In the genomic region with DNA sequence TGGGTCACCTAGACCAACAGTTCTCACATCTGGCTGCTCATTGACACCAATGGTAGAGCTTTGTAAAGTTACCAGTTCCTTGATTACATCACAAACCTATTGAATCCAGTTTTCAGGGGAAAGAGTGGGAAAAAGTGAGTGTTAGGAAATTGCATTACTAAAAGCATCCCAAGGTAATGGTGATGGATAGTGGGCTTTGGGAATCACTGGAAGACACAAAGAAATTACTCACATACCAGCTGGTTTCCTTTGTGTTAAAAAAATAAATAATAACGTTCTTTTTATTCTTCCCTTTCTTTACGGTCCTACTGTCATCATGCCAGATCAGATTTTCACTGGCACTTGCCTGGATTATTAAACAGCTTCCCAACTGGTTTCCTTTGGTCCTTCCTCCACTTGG, we compare ENCODE assay signal across 18 cellular contexts.
A peak's percentile ranks its signal among the peaks of the same experiment; 100 is the strongest.
DNase-seq lines count a peak whose midpoint lies in the region; ATAC-seq, FAIRE-seq and TF ChIP-seq lines count a peak whose summit lies in the region.
"Had no signal": no experiment of that assay in that cellular context is flagged by ENCODE, and none has a peak within 500 bp of the region (broad histone marks: within the 10 kb centered on the region; RNA-seq: fewer than 3 reads in every experiment).

No MANE protein-coding gene starts in this region.

- no peaks in the 10 kb centered on the region for H3K36me3 Mint-ChIP-seq in activated naive CD8-positive, alpha-beta T cell treated with anti-CD3 and anti-CD28 coated beads, Interleukin-2, amount 50 U/mL, for 24 hours (ENCODE audit: low read depth)
- H3K36me3 Mint-ChIP-seq: CD8-positive, alpha-beta T cell had no signal

- H3K9me3 Mint-ChIP-seq in activated naive CD8-positive, alpha-beta T cell treated with anti-CD3 and anti-CD28 coated beads, Interleukin-2, amount 50 U/mL, for 24 hours = no peaks in the 10 kb centered on the region
- H3K9me3 Mint-ChIP-seq: HFFc6 had no signal

- dilution Hi-C loops in endothelial cell of umbilical vein (cut with MboI; ENCODE audit: extremely low pct_ligation_motif_present, low sequenced_read_pairs) = no loop called here

- CTCF ChIA-PET in endothelial cell of umbilical vein (lab: Charles Lee) = interaction anchor here (0.6 to 1.3 kb wide), 5 partner anchors 16 to 1218 kb away, joined by 3 to 4 read pairs (median 3); no protein-coding TSS in a partner anchor

- peaks cover 5% of the 10 kb centered on the region for H3K4me1 ChIP-seq in endothelial cell of umbilical vein (ENCODE audit: control insufficient read depth, extremely low read depth, insufficient read depth, low read length)
- H3K4me1 ChIP-seq in SJCRH30 = no peaks in the 10 kb centered on the region
- H3K4me1 ChIP-seq: BLaER1 treated with 17β-estradiol and CSF1 and Interleukin-3, amounts not matched to agents 10 nM and 100 nM; Caco-2 had no signal

- no peaks in the 10 kb centered on the region for H4K20me1 ChIP-seq in endothelial cell of umbilical vein (replicated peaks; ENCODE audit: control insufficient read depth, extremely low read depth, insufficient read depth, low read length)
- H4K20me1 ChIP-seq: BLaER1 treated with 17β-estradiol and CSF1 and Interleukin-3, amounts not matched to agents 10 nM and 100 nM had no signal

- H3K4me1 Mint-ChIP-seq in activated naive CD8-positive, alpha-beta T cell treated with anti-CD3 and anti-CD28 coated beads, Interleukin-2, amount 50 U/mL, for 24 hours = no peaks in the 10 kb centered on the region
- H3K4me1 Mint-ChIP-seq: B cell had no signal

- no peak for TF ChIP-seq POLR2A in endothelial cell of umbilical vein (IDR thresholded peaks at IDR 0.05; ENCODE audit: low read depth, low read length)

- no peak for FAIRE-seq in endothelial cell of umbilical vein (lab: Jason Lieb, UNC)
- FAIRE-seq: GM12878 had no signal

- intact Hi-C loops in endothelial cell of umbilical vein (cut with micrococcal nuclease) = no loop called here

- H3K27ac ChIP-seq in endothelial cell of umbilical vein (ENCODE audit: insufficient read depth, low read depth, low read length) = no peak overlapping the region
- no peak overlapping the region for H3K27ac ChIP-seq in SJCRH30
- H3K27ac ChIP-seq: BLaER1 treated with 17β-estradiol and CSF1 and Interleukin-3, amounts not matched to agents 10 nM and 100 nM had no signal

- no peaks in the 10 kb centered on the region for H3K9me1 ChIP-seq in endothelial cell of umbilical vein (replicated peaks; ENCODE audit: control insufficient read depth, extremely low read depth, insufficient read depth, low read length)

- H3K27me3 Mint-ChIP-seq in activated naive CD8-positive, alpha-beta T cell treated with anti-CD3 and anti-CD28 coated beads, Interleukin-2, amount 50 U/mL, for 24 hours = no peaks in the 10 kb centered on the region

- no peaks in the 10 kb centered on the region for H3K36me3 ChIP-seq in endothelial cell of umbilical vein (ENCODE audit: control insufficient read depth in 2 of 2, extremely low read depth in 1 of 2, insufficient read depth in 2 of 2, low read length in 2 of 2)
- H3K36me3 ChIP-seq in SJCRH30 = no peaks in the 10 kb centered on the region
- H3K36me3 ChIP-seq: BLaER1 treated with 17β-estradiol and CSF1 and Interleukin-3, amounts not matched to agents 10 nM and 100 nM had no signal

- H3K27ac Mint-ChIP-seq in activated naive CD8-positive, alpha-beta T cell treated with anti-CD3 and anti-CD28 coated beads, Interleukin-2, amount 50 U/mL, for 24 hours = no peak overlapping the region
- H3K27ac Mint-ChIP-seq: B cell; CD8-positive, alpha-beta T cell; HFFc6 had no signal

- DNase-seq in M059J (ENCODE audit: low read depth) = peak; percentile 20
- peak; percentile 77 for DNase-seq in endothelial cell of umbilical vein (ENCODE audit: low read depth, low spot score)
- DNase-seq in iris pigment epithelial cell (ENCODE audit: low read depth) = peak; percentile 3
- DNase-seq in retina = peak; percentile 13
- no peak for DNase-seq in SJCRH30
- no peak for DNase-seq in NOMO-1 treated with DMSO at 0.1 percent for 48 hours (lab: John Stamatoyannopoulos, UW; ENCODE audit: unreplicated experiment)
- DNase-seq in activated naive CD8-positive, alpha-beta T cell treated with anti-CD3 and anti-CD28 coated beads, Interleukin-2, amount 50 U/mL, for 24 hours = no peak
- DNase-seq: Caco-2; CD8-positive, alpha-beta T cell; DMS79 treated with DMSO at 0.1 percent for 48 hours; EL; GOT3; H7; HFFc6 had no signal

- no peak overlapping the region for H3K9ac ChIP-seq in endothelial cell of umbilical vein (replicated peaks; ENCODE audit: extremely low read depth, insufficient read depth, low read length)
- H3K9ac ChIP-seq: BLaER1 treated with 17β-estradiol and CSF1 and Interleukin-3, amounts not matched to agents 10 nM and 100 nM had no signal

- H3K79me2 ChIP-seq in endothelial cell of umbilical vein (ENCODE audit: control insufficient read depth, insufficient read depth, low read length) = no peaks in the 10 kb centered on the region

- H3K27me3 ChIP-seq in endothelial cell of umbilical vein (ENCODE audit: control insufficient read depth in 2 of 2, insufficient read depth in 2 of 2, low read length in 2 of 2) (no peaks in the 10 kb centered on the region), SJCRH30 (no peaks in the 10 kb centered on the region)
- H3K27me3 ChIP-seq: BLaER1 treated with 17β-estradiol and CSF1 and Interleukin-3, amounts not matched to agents 10 nM and 100 nM had no signal

- no peak for TF ChIP-seq CTCF in endothelial cell of umbilical vein (IDR thresholded peaks at IDR 0.05; ENCODE audit: extremely low read depth in 1 of 2, insufficient read depth in 1 of 2, low read depth in 1 of 2, low read length in 2 of 2)

- H3K4me3 ChIP-seq in endothelial cell of umbilical vein (replicated peaks in 1 of 3; ENCODE audit: insufficient read depth in 1 of 3, low read depth in 1 of 3, low read length in 3 of 3) (no peak overlapping the region), SJCRH30 (no peak overlapping the region)
- H3K4me3 ChIP-seq: BLaER1 treated with 17β-estradiol and CSF1 and Interleukin-3, amounts not matched to agents 10 nM and 100 nM; GM12878 had no signal

- BruUV-seq in endothelial cell of umbilical vein (replicated peaks; lab: Mats Ljungman, UMichigan) = no TSS peak

- H3K9me3 ChIP-seq in endothelial cell of umbilical vein (replicated peaks; ENCODE audit: control insufficient read depth, insufficient read depth, low read length) (no peaks in the 10 kb centered on the region), SJCRH30 (replicated peaks) (no peaks in the 10 kb centered on the region)
- H3K9me3 ChIP-seq: BLaER1 treated with 17β-estradiol and CSF1 and Interleukin-3, amounts not matched to agents 10 nM and 100 nM; Caco-2 had no signal

- POLR2A ChIA-PET in endothelial cell of umbilical vein (lab: Charles Lee) = no interaction called here

- H2AFZ ChIP-seq in endothelial cell of umbilical vein (ENCODE audit: low read depth, low read length) = no peak overlapping the region

- H3K4me2 ChIP-seq in endothelial cell of umbilical vein (ENCODE audit: insufficient read depth, low read length) = peak overlapping the region; percentile 33
- H3K4me2 ChIP-seq: BLaER1 treated with 17β-estradiol and CSF1 and Interleukin-3, amounts not matched to agents 10 nM and 100 nM had no signal

- no peak overlapping the region for H3K4me3 Mint-ChIP-seq in activated naive CD8-positive, alpha-beta T cell treated with anti-CD3 and anti-CD28 coated beads, Interleukin-2, amount 50 U/mL, for 24 hours
- H3K4me3 Mint-ChIP-seq: B cell; CD8-positive, alpha-beta T cell; HFFc6 had no signal

- no peak for ATAC-seq in activated naive CD8-positive, alpha-beta T cell treated with anti-CD3 and anti-CD28 coated beads, Interleukin-2, amount 50 U/mL, for 24 hours
- ATAC-seq: CD8-positive, alpha-beta T cell; GM12878; HCT116 had no signal

TF ChIP-seq in endothelial cell of umbilical vein, 7 proteins besides CTCF, POLR2A, EP300 and RAD21:
- TF ChIP-seq POLR2AphosphoS5 (IDR thresholded peaks at IDR 0.05; ENCODE audit: insufficient read depth, low read depth, low read length) = no peak
- TF ChIP-seq GATA2 (IDR thresholded peaks at IDR 0.05; ENCODE audit: insufficient read depth, insufficient read length, low read depth, low read length) = peak; percentile 25

Comparison
In these comparisons a context has a peak if more than half of its experiments do, and no peak if none do; other contexts are left out.
1. DNase-seq: peak in M059J (single experiment), endothelial cell of umbilical vein (single experiment), iris pigment epithelial cell (single experiment) and retina (single experiment); none in SJCRH30 (0 of 2), NOMO-1 treated with DMSO at 0.1 percent for 48 hours (single experiment) and activated naive CD8-positive, alpha-beta T cell treated with anti-CD3 and anti-CD28 coated beads, Interleukin-2, amount 50 U/mL, for 24 hours (single experiment).